ENCODE assay signal across 12 cellular contexts in the genomic region with DNA sequence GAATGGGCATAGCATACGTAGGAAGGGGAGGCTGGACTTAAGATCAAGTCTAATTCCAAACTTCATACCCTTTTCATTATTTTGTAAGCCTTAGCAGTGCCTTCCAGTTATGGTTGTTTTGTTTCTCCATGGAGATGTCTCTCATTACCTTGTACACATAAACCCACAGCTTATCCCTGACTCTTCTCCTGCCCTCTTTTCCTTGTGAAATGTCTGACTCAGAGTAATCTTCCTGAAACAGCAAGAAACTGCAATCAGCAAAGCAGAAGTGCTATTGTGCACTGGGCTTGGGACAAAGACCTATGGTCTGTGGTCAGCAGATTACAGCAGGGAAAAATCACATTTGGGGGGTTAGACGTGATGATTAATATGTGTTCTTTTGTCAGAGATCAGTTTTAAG.
DNase-seq lines count a peak whose midpoint lies in the region; ATAC-seq lines count a peak whose summit lies in the region.
"Had no signal": no experiment of that assay in that cellular context is flagged by ENCODE, and none has a peak within 500 bp of the region (broad histone marks: within the 10 kb centered on the region; RNA-seq: fewer than 3 reads in every experiment).

No MANE protein-coding gene starts in this region.

- DNase-seq in NCI-H510A treated with DMSO at 0.1 percent for 48 hours (lab: John Stamatoyannopoulos, UW) = peak; percentile 8
- no peak for DNase-seq in NCI-H510A (lab: John Stamatoyannopoulos, UW)
- peak; percentile 99 for DNase-seq in amniotic epithelial cell (ENCODE audit: low read depth)
- DNase-seq in right cardiac atrium = no peak
- DNase-seq in stromal cell of bone marrow (ENCODE audit: low read depth) = peak; percentile 82
- no peak for DNase-seq in activated T-cell treated with anti-CD3 and anti-CD28 coated beads, Interleukin-2, amount 50 U/mL, for 4 hours
- DNase-seq in COR-L47 (lab: John Stamatoyannopoulos, UW) = no peak
- DNase-seq in immature natural killer cell = no peak
- DNase-seq: kidney, NCI-H1694, Peyer's patch had no signal

- H3K27me3 ChIP-seq in right cardiac atrium (ENCODE audit: control insufficient read depth, insufficient read depth) = no peaks in the 10 kb centered on the region
- H3K27me3 ChIP-seq: Peyer's patch had no signal

- peak; percentile 47 to 73 for ATAC-seq in right cardiac atrium
- no peak for ATAC-seq in activated T-cell treated with anti-CD3 and anti-CD28 coated beads, Interleukin-2, amount 50 U/mL, for 4 hours
- ATAC-seq: WTC11 had no signal

- H3K27ac ChIP-seq in right cardiac atrium (ENCODE audit: low read length) = no peak overlapping the region
- H3K27ac ChIP-seq: Peyer's patch had no signal

- H3K4me3 ChIP-seq in right cardiac atrium (ENCODE audit: low read length) = no peak overlapping the region
- H3K4me3 ChIP-seq: Peyer's patch had no signal

- no peaks in the 10 kb centered on the region for H3K36me3 Mint-ChIP-seq in activated T-cell treated with anti-CD3 and anti-CD28 coated beads, Interleukin-2, amount 50 U/mL, for 4 hours (ENCODE audit: insufficient read depth)
- H3K36me3 Mint-ChIP-seq in immature natural killer cell = peaks cover 4 to 41% (median 38%) of the 10 kb centered on the region in 3 donors
- H3K36me3 Mint-ChIP-seq: WTC11 had no signal

- no peaks in the 10 kb centered on the region for H3K9me3 Mint-ChIP-seq in activated T-cell treated with anti-CD3 and anti-CD28 coated beads, Interleukin-2, amount 50 U/mL, for 4 hours
- H3K9me3 Mint-ChIP-seq in immature natural killer cell = no peaks in the 10 kb centered on the region
- H3K9me3 Mint-ChIP-seq: WTC11 had no signal

- H3K4me1 Mint-ChIP-seq in activated T-cell treated with anti-CD3 and anti-CD28 coated beads, Interleukin-2, amount 50 U/mL, for 4 hours (ENCODE audit: low read depth) = peaks cover 8% of the 10 kb centered on the region
- H3K4me1 Mint-ChIP-seq in immature natural killer cell = peaks cover 33 to 73% of the 10 kb centered on the region in 2 donors
- H3K4me1 Mint-ChIP-seq: WTC11 had no signal

- H3K27ac Mint-ChIP-seq in immature natural killer cell = peak overlapping the region in 2 of 6 donors; percentile 12 to 19
- H3K27ac Mint-ChIP-seq: WTC11 had no signal

- no peak overlapping the region for H3K4me3 Mint-ChIP-seq in activated T-cell treated with anti-CD3 and anti-CD28 coated beads, Interleukin-2, amount 50 U/mL, for 4 hours
- H3K4me3 Mint-ChIP-seq in immature natural killer cell = no peak overlapping the region
- H3K4me3 Mint-ChIP-seq: WTC11 had no signal

- no peaks in the 10 kb centered on the region for H3K9me3 ChIP-seq in right cardiac atrium (ENCODE audit: control insufficient read depth, low read length)
- H3K9me3 ChIP-seq: Peyer's patch had no signal

- H3K27me3 Mint-ChIP-seq in activated T-cell treated with anti-CD3 and anti-CD28 coated beads, Interleukin-2, amount 50 U/mL, for 4 hours (ENCODE audit: low read depth) = no peaks in the 10 kb centered on the region
- H3K27me3 Mint-ChIP-seq in immature natural killer cell (ENCODE audit: low read depth in 3 of 3) = no peaks in the 10 kb centered on the region

- intact Hi-C loops in right cardiac atrium (cut with DNase I) = no loop called here

- H3K4me1 ChIP-seq in right cardiac atrium (ENCODE audit: control insufficient read depth, insufficient read depth, low read length) = no peaks in the 10 kb centered on the region
- H3K4me1 ChIP-seq: Peyer's patch had no signal

- WGBS in right cardiac atrium = 41% methylated on average over 2 of the region's 2 CpGs

Comparison
In these comparisons a context has a peak if more than half of its experiments do, and no peak if none do; other contexts are left out.
1. DNase-seq: peak in NCI-H510A treated with DMSO at 0.1 percent for 48 hours (single experiment), amniotic epithelial cell (single experiment) and stromal cell of bone marrow (single experiment); none in NCI-H510A (single experiment), right cardiac atrium (0 of 3), activated T-cell treated with anti-CD3 and anti-CD28 coated beads, Interleukin-2, amount 50 U/mL, for 4 hours (single experiment), COR-L47 (single experiment) and immature natural killer cell (0 of 3).
2. ATAC-seq: peak in right cardiac atrium (2 of 2); none in activated T-cell treated with anti-CD3 and anti-CD28 coated beads, Interleukin-2, amount 50 U/mL, for 4 hours (0 of 2).